9 cellular contexts compared by ENCODE assay signal in genomic region chrX:48468693-48469691, GRCh38. TPM values are rescaled to one million over a fixed set of nuclear protein-coding genes. Genes with fewer than 3 reads are reported as not detected.
A peak's percentile ranks its signal among the peaks of the same experiment; 100 is the strongest.
DNase-seq lines count a peak whose midpoint lies in the region; ATAC-seq and TF ChIP-seq lines count a peak whose summit lies in the region.
"Had no signal": no experiment of that assay in that cellular context is flagged by ENCODE, and none has a peak within 500 bp of the region (broad histone marks: within the 10 kb centered on the region; RNA-seq: fewer than 3 reads in every experiment).

No MANE protein-coding gene starts in this region.

- no peaks in the 10 kb centered on the region for H3K27me3 ChIP-seq in Panc1 (ENCODE audit: control insufficient read depth, insufficient read depth, low read length)
- peaks cover 0 to 2% (median 0%) of the 10 kb centered on the region in 3 donors for H3K27me3 ChIP-seq in gastrocnemius medialis

- H3K4me1 Mint-ChIP-seq in brain: peaks cover 38% of the 10 kb centered on the region
- H3K4me1 Mint-ChIP-seq in natural killer cell: peaks cover 18 to 50% of the 10 kb centered on the region in 2 donors

- POLR2A ChIA-PET in Panc1 (lab: Charles Lee): no interaction called here

- CTCF ChIA-PET in Panc1 (lab: Charles Lee): no interaction called here

- no peak overlapping the region for H3K4me3 ChIP-seq in Panc1 (ENCODE audit: low read depth in 2 of 2, low read length in 2 of 2)
- peak overlapping the region in 1 of 4 donors; percentile 10 for H3K4me3 ChIP-seq in gastrocnemius medialis

- peak overlapping the region; percentile 43 to 89 (median 71) for H3K4me3 Mint-ChIP-seq in brain
- peak overlapping the region; percentile 90 for H3K4me3 Mint-ChIP-seq in natural killer cell

- H3K36me3 ChIP-seq in Panc1 (ENCODE audit: control insufficient read depth, insufficient read depth, low read length): no peaks in the 10 kb centered on the region
- no peaks in the 10 kb centered on the region for H3K36me3 ChIP-seq in gastrocnemius medialis

- H3K27ac Mint-ChIP-seq in brain (peak overlapping the region in 3 of 5 experiments; percentile 42 to 81 (median 47)), natural killer cell (peak overlapping the region; percentile 14 to 91)

- peak; percentile 43 for ATAC-seq in GM19463 (IDR thresholded peaks at IDR 0.05; ENCODE audit: unreplicated experiment)
- ATAC-seq in Panc1: no peak
- peak in 2 of 3 donors; percentile 66 to 69 for ATAC-seq in natural killer cell
- no peak for ATAC-seq in gastrocnemius medialis
- ATAC-seq in HG02642 (IDR thresholded peaks at IDR 0.05; ENCODE audit: poor library complexity, unreplicated experiment): no peak

- H3K27me3 Mint-ChIP-seq in brain (peaks cover 15% of the 10 kb centered on the region), natural killer cell (ENCODE audit: low read depth in 2 of 2) (no peaks in the 10 kb centered on the region)

- in situ Hi-C loops in Panc1 (cut with HindIII; ENCODE audit: low pct_unique_long_range_greater_than_20kb, low sequenced_read_pairs) (no loop called here), gastrocnemius medialis (cut with MboI; ENCODE audit: low sequenced_read_pairs in 4 of 4) (no loop called here)

- peak; percentile 31; the same call in 1 of the 2 replicates for TF ChIP-seq CTCF in Panc1 (IDR thresholded peaks at IDR 0.05)
- peak in 1 of 2 experiments; percentile 15 for TF ChIP-seq CTCF in brain (conservative IDR thresholded peaks at IDR 0.05)
- TF ChIP-seq CTCF in natural killer cell (IDR thresholded peaks at IDR 0.05): no peak
- TF ChIP-seq CTCF in gastrocnemius medialis (IDR thresholded peaks at IDR 0.05 in 4 of 5, conservative IDR thresholded peaks at IDR 0.05 in 1 of 5): no peak

- H3K27ac ChIP-seq in Panc1 (ENCODE audit: low read length) (no peak overlapping the region), gastrocnemius medialis (no peak overlapping the region)
- H3K27ac ChIP-seq: VCaP had no signal

- H3K4me1 ChIP-seq in Panc1 (ENCODE audit: control insufficient read depth, insufficient read depth, low read length) (no peaks in the 10 kb centered on the region), gastrocnemius medialis (no peaks in the 10 kb centered on the region)

- no peak for TF ChIP-seq POLR2A in gastrocnemius medialis (IDR thresholded peaks at IDR 0.05)

- peaks cover 0 to 33% (median 0%) of the 10 kb centered on the region in 5 experiments for H3K9me3 Mint-ChIP-seq in brain
- no peaks in the 10 kb centered on the region for H3K9me3 Mint-ChIP-seq in natural killer cell

- no peaks in the 10 kb centered on the region for H3K36me3 Mint-ChIP-seq in brain
- no peaks in the 10 kb centered on the region for H3K36me3 Mint-ChIP-seq in natural killer cell

- intact Hi-C loops in Panc1 (cut with micrococcal nuclease; ENCODE audit: unreplicated experiment) (no loop called here), natural killer cell (cut with micrococcal nuclease) (no loop called here), gastrocnemius medialis (cut with DNase I; ENCODE audit: low total_unique reads) (no loop called here)

- H3K9me3 ChIP-seq in Panc1 (ENCODE audit: control insufficient read depth, insufficient read depth, low read depth, low read length) (no peaks in the 10 kb centered on the region), gastrocnemius medialis (no peaks in the 10 kb centered on the region)

- DNase-seq in Panc1 (ENCODE audit: low read depth, low spot score): no peak
- DNase-seq in natural killer cell: no peak
- DNase-seq in EL: no peak
- no peak for DNase-seq in NCI-H526 (lab: John Stamatoyannopoulos, UW)
- DNase-seq in gastrocnemius medialis: no peak

- BruUV-seq in Panc1 (replicated peaks; lab: Mats Ljungman, UMichigan): no TSS peak

RNA-seq across cellular contexts. Expression of gene SLC38A5, which starts 1.1 kb away (rescaled TPM):
- total RNA-seq in Panc1 (2021; ENCODE audit: unreplicated experiment) (1.1 TPM), natural killer cell (10 to 100 TPM; 20.3 to 25.1 (median 24.7) TPM), gastrocnemius medialis (under 1 TPM in 2 of 4 donors, not detected in 2; 0.46 to 0.69 TPM)
- polyA plus RNA-seq in Panc1 (2012; ENCODE audit: insufficient read length): 0.45 TPM
- 26.5 TPM for polyA plus RNA-seq in brain (ENCODE audit: insufficient read depth, low read depth, low replicate concordance)

RNA-seq across cellular contexts. Expression of gene FTSJ1, which starts 7.0 kb away (rescaled TPM):
- total RNA-seq in Panc1 (2021; ENCODE audit: unreplicated experiment): 43.1 TPM
- 68.9 TPM for polyA plus RNA-seq in Panc1 (2012; ENCODE audit: insufficient read length)
- 48.7 TPM for polyA plus RNA-seq in brain (ENCODE audit: insufficient read depth, low read depth, low replicate concordance)
- total RNA-seq in natural killer cell: 10 to 100 TPM; 62.4 to 75.3 (median 67.3) TPM
- 10 to 100 TPM; 31.4 to 47.7 (median 38.2) TPM for total RNA-seq in gastrocnemius medialis

RNA-seq across cellular contexts. Expression of gene PORCN, which starts 39.8 kb away (rescaled TPM):
- total RNA-seq in Panc1 (2021; ENCODE audit: unreplicated experiment) (8.6 TPM), natural killer cell (10 to 100 TPM; 29.6 to 33.1 (median 31.1) TPM), gastrocnemius medialis (10 to 100 TPM; 11.4 to 18.7 (median 12.3) TPM)
- polyA plus RNA-seq in Panc1 (2012; ENCODE audit: insufficient read length): 16.5 TPM
- 15.9 TPM for polyA plus RNA-seq in brain (ENCODE audit: insufficient read depth, low read depth, low replicate concordance)

RNA-seq across cellular contexts. Expression of gene EBP, which starts 52.6 kb away (rescaled TPM):
- total RNA-seq in Panc1 (2021; ENCODE audit: unreplicated experiment): 157 TPM
- polyA plus RNA-seq in Panc1 (2012; ENCODE audit: insufficient read length): 118 TPM
- 131 TPM for polyA plus RNA-seq in brain (ENCODE audit: insufficient read depth, low read depth, low replicate concordance)
- 100 to 1,000 TPM in 1 of 3 donors, 10 to 100 TPM in 2; 91.6 to 115 (median 97.6) TPM for total RNA-seq in natural killer cell
- 1 to 10 TPM; 2.7 to 5.3 (median 4.3) TPM for total RNA-seq in gastrocnemius medialis

RNA-seq across cellular contexts. Expression of gene SSX4B, which starts 57.2 kb away (rescaled TPM):
- total RNA-seq in Panc1 (2021; ENCODE audit: unreplicated experiment) (0.15 TPM), natural killer cell (not detected), gastrocnemius medialis (not detected)
- polyA plus RNA-seq in Panc1 (2012; ENCODE audit: insufficient read length): not detected
- polyA plus RNA-seq in brain (ENCODE audit: insufficient read depth, low read depth, low replicate concordance): not detected

Comparison
In these comparisons a context has a peak if more than half of its experiments do, and no peak if none do; other contexts are left out.
1. ATAC-seq: peak in GM19463 (single experiment) and natural killer cell (2 of 3); none in Panc1 (single experiment), gastrocnemius medialis (0 of 2) and HG02642 (single experiment).
2. RNA of gene SLC38A5, which starts 1.1 kb away (total RNA-seq): 20.3 to 25.1 TPM in natural killer cell; 1.1 TPM in Panc1 (single experiment) and 0.46 to 0.69 TPM in gastrocnemius medialis; every median in the first group is over 10 times any median in the second.